Comparison of ENCODE assay signal across 8 cellular contexts in the genomic region with DNA sequence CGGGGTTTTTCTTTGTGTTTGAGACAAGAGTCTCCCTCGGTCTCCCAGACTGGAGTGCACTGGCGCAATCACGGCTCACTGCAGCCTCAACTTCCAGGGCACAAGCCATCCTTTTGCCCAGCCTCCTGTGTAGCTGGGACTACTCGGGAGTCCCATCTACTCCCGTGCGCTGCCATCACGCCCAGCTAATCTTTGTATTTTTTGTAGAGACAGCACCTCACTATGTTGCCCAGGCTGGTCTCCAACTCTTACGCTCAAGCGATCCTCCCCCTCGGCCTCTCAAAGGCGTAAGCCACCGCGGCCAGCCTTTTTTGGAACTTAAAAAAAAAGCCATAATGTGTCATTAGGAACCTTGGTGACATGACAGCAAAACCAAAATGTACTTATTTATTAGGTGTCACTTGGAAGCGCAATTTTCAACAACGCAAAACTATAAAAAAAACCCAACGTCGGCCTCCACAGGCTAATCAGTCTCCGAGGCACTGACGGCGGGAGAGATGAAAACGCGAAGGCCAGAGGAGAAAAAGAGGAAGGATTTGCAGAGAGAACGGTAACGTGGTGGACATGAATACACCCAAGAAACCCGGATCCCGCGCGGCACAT. TPM values are rescaled to one million over a fixed set of nuclear protein-coding genes. Genes with fewer than 3 reads are reported as not detected.
DNase-seq lines count a peak whose midpoint lies in the region; ATAC-seq and TF ChIP-seq lines count a peak whose summit lies in the region.

No MANE protein-coding gene starts in this region.

- H3K4me1 ChIP-seq in lung (ENCODE audit: control insufficient read depth in 2 of 2, insufficient read depth in 2 of 2, low read length in 2 of 2): peaks cover 4 to 5% of the 10 kb centered on the region in 2 donors

- DNase-seq in DMS153 (lab: John Stamatoyannopoulos, UW) (peak; percentile 43), DMS153 treated with DMSO at 0.1 percent for 48 hours (lab: John Stamatoyannopoulos, UW; ENCODE audit: unreplicated experiment) (no peak), T follicular helper cell (ENCODE audit: low read depth) (peak; percentile 9), cerebellar cortex (ENCODE audit: low spot score) (peak; percentile 71), lung (ENCODE audit: low spot score) (no peak), amniotic stem cell (lab: John Stamatoyannopoulos, UW) (no peak)
- peak; percentile 19 for DNase-seq in stimulated activated naive CD8-positive, alpha-beta T cell treated with anti-CD3 and anti-CD28 coated beads, Interleukin-15, Interleukin-2, amounts not matched to agents 100 U/mL and 50 U/mL, for 24 hours

- peak overlapping the region; percentile 93 for H3K27ac ChIP-seq in lung (ENCODE audit: low read depth in 1 of 2, low read length in 1 of 2)

- H3K4me3 ChIP-seq in lung: peak overlapping the region; percentile 54

- TF ChIP-seq CTCF in lung (IDR thresholded peaks at IDR 0.05; ENCODE audit: control extremely low read depth, extremely low read depth): no peak

- no peaks in the 10 kb centered on the region for H3K36me3 ChIP-seq in lung (ENCODE audit: control insufficient read depth in 2 of 2, insufficient read depth in 2 of 2, low read length in 2 of 2)

- WGBS in lung, 2 donors: 18 to 24% methylated on average over 29 of the region's 29 CpGs

- no peaks in the 10 kb centered on the region for H3K27me3 ChIP-seq in lung (ENCODE audit: control insufficient read depth, insufficient read depth)

- no peaks in the 10 kb centered on the region for H3K9me3 ChIP-seq in lung (ENCODE audit: control insufficient read depth in 2 of 2, insufficient read depth in 1 of 2, low read length in 1 of 2)

- ATAC-seq in lung (ENCODE audit: insufficient read depth, low FRiP score) (no peak), GM19395 (IDR thresholded peaks at IDR 0.05; ENCODE audit: unreplicated experiment) (no peak)
- ATAC-seq in stimulated activated naive CD8-positive, alpha-beta T cell treated with anti-CD3 and anti-CD28 coated beads, Interleukin-15, Interleukin-2, amounts not matched to agents 100 U/mL and 50 U/mL, for 24 hours: no peak

RNA-seq across cellular contexts. Expression of gene HNRNPH3, which starts 0.9 kb away (rescaled TPM):
- 100 to 1,000 TPM in 1 of 2 donors, 10 to 100 TPM in 1; 78.0 to 111 TPM for total RNA-seq in lung
- polyA plus RNA-seq in lung: 100 to 1,000 TPM; 100 to 128 TPM

RNA-seq across cellular contexts. Expression of gene PBLD, which starts 1.8 kb away (rescaled TPM):
- total RNA-seq in lung: 10 to 100 TPM in 1 of 2 donors, 1 to 10 TPM in 1; 4.8 to 12.5 TPM
- 1 to 10 TPM; 1.2 to 1.4 TPM for polyA plus RNA-seq in lung

Comparison
In these comparisons a context has a peak if more than half of its experiments do, and no peak if none do; other contexts are left out.
1. DNase-seq: peak in DMS153 (single experiment), T follicular helper cell (single experiment), cerebellar cortex (single experiment) and stimulated activated naive CD8-positive, alpha-beta T cell treated with anti-CD3 and anti-CD28 coated beads, Interleukin-15, Interleukin-2, amounts not matched to agents 100 U/mL and 50 U/mL, for 24 hours (single experiment); none in DMS153 treated with DMSO at 0.1 percent for 48 hours (single experiment), lung (single experiment) and amniotic stem cell (single experiment).